Comparison of ENCODE assay signal across 21 cellular contexts in the genomic region with DNA sequence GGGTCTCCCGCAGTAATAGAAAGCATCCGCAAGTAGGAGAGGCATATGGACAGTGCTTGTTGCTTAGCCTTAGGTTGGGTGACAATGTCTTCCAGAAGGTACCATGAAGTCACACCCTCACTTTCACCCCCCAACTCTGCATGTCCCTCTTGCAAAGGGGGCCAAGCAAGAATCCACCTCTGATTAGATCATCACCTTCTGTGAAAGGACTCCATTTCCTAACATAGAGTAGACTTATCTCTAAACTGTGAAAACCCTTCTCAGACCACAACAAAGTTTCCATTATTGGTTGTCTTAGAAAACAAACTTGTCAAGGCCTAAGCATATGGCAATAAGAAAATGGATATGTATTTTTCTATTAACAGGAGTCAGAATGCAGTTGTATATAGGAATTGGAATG.
"Had no signal": no experiment of that assay in that cellular context is flagged by ENCODE, and none has a peak within 500 bp of the region (broad histone marks: within the 10 kb centered on the region; RNA-seq: fewer than 3 reads in every experiment).

No MANE protein-coding gene starts in this region.

- H3K27me3 ChIP-seq: dorsolateral prefrontal cortex, pancreas, right lobe of liver, testis, tibial nerve, upper lobe of right lung had no signal

- H3K27me3 Mint-ChIP-seq: stimulated activated naive CD8-positive, alpha-beta T cell treated with anti-CD3 and anti-CD28 coated beads, Interleukin-15, Interleukin-2, amounts not matched to agents 100 ng/mL and 50 ng/mL, for 24 hours had no signal

- H3K4me1 Mint-ChIP-seq: stimulated activated effector memory CD8-positive, alpha-beta T cell treated with anti-CD3 and anti-CD28 coated beads, Interleukin-12 subunit alpha, Interleukin-12 subunit beta, amount 100 ng/mL, for 72 hours had no signal

- H3K9me3 ChIP-seq: pancreas, prostate gland, right lobe of liver, testis, tibial nerve, upper lobe of right lung had no signal

- H3K36me3 ChIP-seq: pancreas, prostate gland, right lobe of liver, tibial nerve, upper lobe of right lung had no signal

- H3K4me3 Mint-ChIP-seq: natural killer cell treated with Interleukin-12 subunit alpha and Interleukin-12 subunit beta and Interleukin-15 and Interleukin-18, amount 100 ng/mL, for 72 hours; stimulated activated effector memory CD8-positive, alpha-beta T cell treated with anti-CD3 and anti-CD28 coated beads, Interleukin-12 subunit alpha, Interleukin-12 subunit beta, amount 100 ng/mL, for 72 hours; stimulated activated naive CD8-positive, alpha-beta T cell treated with anti-CD3 and anti-CD28 coated beads, Interleukin-15, Interleukin-2, amounts not matched to agents 100 ng/mL and 50 ng/mL, for 24 hours had no signal

- DNase-seq: cortex of kidney; dorsolateral prefrontal cortex; effector memory CD4-positive, alpha-beta T cell; foreskin melanocyte; left colon; mesenchymal stem cell; midbrain; occipital lobe; stimulated activated CD4-positive, alpha-beta T cell treated with anti-CD3 and anti-CD28 coated beads, Interleukin-4, amount 100 ng/mL, for 1 hour; stimulated activated CD8-positive, alpha-beta memory T cell treated with anti-CD3 and anti-CD28 coated beads, Interleukin-4, amount 100 ng/mL, for 48 hours; upper lobe of right lung had no signal

- H3K27ac ChIP-seq: dorsolateral prefrontal cortex, hepatocyte, prostate gland, right lobe of liver, tibial nerve, upper lobe of right lung had no signal

- ATAC-seq: left colon; stimulated activated effector memory CD8-positive, alpha-beta T cell treated with anti-CD3 and anti-CD28 coated beads, Interleukin-12 subunit alpha, Interleukin-12 subunit beta, amount 100 ng/mL, for 72 hours had no signal

- H3K9me3 Mint-ChIP-seq: natural killer cell treated with Interleukin-12 subunit alpha and Interleukin-12 subunit beta and Interleukin-15 and Interleukin-18, amount 100 ng/mL, for 72 hours; stimulated activated effector memory CD8-positive, alpha-beta T cell treated with anti-CD3 and anti-CD28 coated beads, Interleukin-12 subunit alpha, Interleukin-12 subunit beta, amount 100 ng/mL, for 72 hours; stimulated activated naive CD8-positive, alpha-beta T cell treated with anti-CD3 and anti-CD28 coated beads, Interleukin-15, Interleukin-2, amounts not matched to agents 100 ng/mL and 50 ng/mL, for 24 hours had no signal

- H3K4me3 ChIP-seq: dorsolateral prefrontal cortex, hepatocyte, lung, pancreas, prostate gland, right lobe of liver, testis, tibial nerve, upper lobe of right lung had no signal

- H3K36me3 Mint-ChIP-seq: natural killer cell treated with Interleukin-12 subunit alpha and Interleukin-12 subunit beta and Interleukin-15 and Interleukin-18, amount 100 ng/mL, for 72 hours; stimulated activated effector memory CD8-positive, alpha-beta T cell treated with anti-CD3 and anti-CD28 coated beads, Interleukin-12 subunit alpha, Interleukin-12 subunit beta, amount 100 ng/mL, for 72 hours had no signal

- H3K4me1 ChIP-seq: prostate gland, upper lobe of right lung had no signal

- H3K27ac Mint-ChIP-seq: natural killer cell treated with Interleukin-12 subunit alpha and Interleukin-12 subunit beta and Interleukin-15 and Interleukin-18, amount 100 ng/mL, for 72 hours; stimulated activated effector memory CD8-positive, alpha-beta T cell treated with anti-CD3 and anti-CD28 coated beads, Interleukin-12 subunit alpha, Interleukin-12 subunit beta, amount 100 ng/mL, for 72 hours; stimulated activated naive CD8-positive, alpha-beta T cell treated with anti-CD3 and anti-CD28 coated beads, Interleukin-15, Interleukin-2, amounts not matched to agents 100 ng/mL and 50 ng/mL, for 24 hours had no signal
